15 cellular contexts compared by ENCODE assay signal in the genomic region with DNA sequence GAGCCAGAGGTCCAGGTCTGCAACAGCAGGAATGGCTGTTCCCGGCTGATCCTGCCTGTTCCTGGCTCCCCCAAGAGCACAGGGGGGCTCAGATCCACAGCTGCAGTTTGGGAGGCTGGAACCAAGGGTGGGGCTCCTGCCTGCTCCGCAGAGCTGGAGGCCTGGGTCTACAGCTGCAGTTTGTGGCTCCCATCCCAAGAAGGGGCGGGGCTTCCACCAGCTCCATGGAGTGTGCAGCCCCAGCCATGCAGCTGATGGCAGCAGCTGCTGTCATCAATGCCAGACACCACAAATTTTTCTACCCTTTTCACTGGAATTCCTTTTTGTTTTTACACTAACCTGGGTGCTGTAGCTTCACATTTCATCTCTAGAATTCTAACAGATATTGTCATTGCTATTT.
DNase-seq lines count a peak whose midpoint lies in the region; ATAC-seq and TF ChIP-seq lines count a peak whose summit lies in the region.
"Had no signal": no experiment of that assay in that cellular context is flagged by ENCODE, and none has a peak within 500 bp of the region (broad histone marks: within the 10 kb centered on the region; RNA-seq: fewer than 3 reads in every experiment).

No MANE protein-coding gene starts in this region.

- no peaks in the 10 kb centered on the region for H3K27me3 Mint-ChIP-seq in neural progenitor cell (ENCODE audit: insufficient read depth, low read depth)
- H3K27me3 Mint-ChIP-seq: B cell; CD4-positive, alpha-beta memory T cell had no signal

- H3K9me3 Mint-ChIP-seq in neural progenitor cell = no peaks in the 10 kb centered on the region

- H3K27ac Mint-ChIP-seq in neural progenitor cell = no peak overlapping the region
- H3K27ac Mint-ChIP-seq: B cell; CD4-positive, alpha-beta memory T cell; GM23338 had no signal

- no peak overlapping the region for H3K27ac ChIP-seq in SJCRH30
- no peak overlapping the region for H3K27ac ChIP-seq in neural progenitor cell
- H3K27ac ChIP-seq: C4-2B had no signal

- no peak overlapping the region for H3K4me2 ChIP-seq in neural progenitor cell
- H3K4me2 ChIP-seq: GM23338 had no signal

- no peak overlapping the region for H3K4me3 Mint-ChIP-seq in neural progenitor cell
- H3K4me3 Mint-ChIP-seq: B cell, GM23338 had no signal

- DNase-seq in BE2C = peak; percentile 81
- peak; percentile 23 for DNase-seq in LHCN-M2 (ENCODE audit: low read depth)
- peak; percentile 65 to 68 for DNase-seq in SJCRH30
- DNase-seq in neural progenitor cell (ENCODE audit: low spot score) = peak; percentile 5
- no peak for DNase-seq in activated T-cell treated with anti-CD3 and anti-CD28 coated beads, Interleukin-2, amount 50 U/mL, for 48 hours
- DNase-seq in activated effector memory CD4-positive, alpha-beta T cell treated with Interleukin-2 at 50 U/mL for 16 hours = no peak
- DNase-seq: DMS53, GF-D8, H7, IMR-90 had no signal

- H3K79me2 ChIP-seq in neural progenitor cell (ENCODE audit: low read depth) = no peaks in the 10 kb centered on the region

- H3K4me1 ChIP-seq in BE2C = peaks cover 4% of the 10 kb centered on the region; the same call in 1 of the 2 replicates
- no peaks in the 10 kb centered on the region for H3K4me1 ChIP-seq in SJCRH30
- H3K4me1 ChIP-seq in neural progenitor cell = no peaks in the 10 kb centered on the region

- H4K20me1 ChIP-seq in neural progenitor cell (ENCODE audit: low read depth) = no peaks in the 10 kb centered on the region

- no peaks in the 10 kb centered on the region; the same call in 1 of the 2 replicates for H3K27me3 ChIP-seq in BE2C
- no peaks in the 10 kb centered on the region for H3K27me3 ChIP-seq in SJCRH30
- no peaks in the 10 kb centered on the region for H3K27me3 ChIP-seq in neural progenitor cell

- H3K9ac ChIP-seq in neural progenitor cell = no peak overlapping the region

- H3F3A ChIP-seq in neural progenitor cell (ENCODE audit: low read depth) = no peaks in the 10 kb centered on the region

- no peaks in the 10 kb centered on the region for H3K9me3 ChIP-seq in BE2C
- no peaks in the 10 kb centered on the region for H3K9me3 ChIP-seq in SJCRH30 (replicated peaks)
- no peaks in the 10 kb centered on the region for H3K9me3 ChIP-seq in neural progenitor cell (ENCODE audit: low read depth)

- ATAC-seq in HG03025 (IDR thresholded peaks at IDR 0.05; ENCODE audit: low FRiP score, unreplicated experiment) = no peak
- ATAC-seq: GM23338 had no signal

- no peaks in the 10 kb centered on the region for H3K36me3 ChIP-seq in BE2C
- no peaks in the 10 kb centered on the region for H3K36me3 ChIP-seq in SJCRH30
- no peaks in the 10 kb centered on the region for H3K36me3 ChIP-seq in neural progenitor cell

- H3K36me3 Mint-ChIP-seq in neural progenitor cell = no peaks in the 10 kb centered on the region
- H3K36me3 Mint-ChIP-seq: CD4-positive, alpha-beta memory T cell had no signal

- H3K4me1 Mint-ChIP-seq in neural progenitor cell = no peaks in the 10 kb centered on the region
- H3K4me1 Mint-ChIP-seq: B cell, GM23338 had no signal

- peak overlapping the region; percentile 36 for H3K4me3 ChIP-seq in BE2C (ENCODE audit: low read depth, low read length)
- no peak overlapping the region for H3K4me3 ChIP-seq in SJCRH30
- H3K4me3 ChIP-seq in neural progenitor cell = no peak overlapping the region
- H3K4me3 ChIP-seq: GM23338 had no signal

- no peak for TF ChIP-seq CTCF in BE2C (IDR thresholded peaks at IDR 0.05; ENCODE audit: low read depth, low read length)
- no peak for TF ChIP-seq CTCF in neural progenitor cell (IDR thresholded peaks at IDR 0.05)

- no peak overlapping the region for H2AFZ ChIP-seq in neural progenitor cell (replicated peaks)
- H2AFZ ChIP-seq: GM23338 had no signal

Comparison
In these comparisons a context has a peak if more than half of its experiments do, and no peak if none do; other contexts are left out.
1. DNase-seq: peak in BE2C (single experiment), LHCN-M2 (single experiment), SJCRH30 (2 of 2) and neural progenitor cell (single experiment); none in activated T-cell treated with anti-CD3 and anti-CD28 coated beads, Interleukin-2, amount 50 U/mL, for 48 hours (0 of 2) and activated effector memory CD4-positive, alpha-beta T cell treated with Interleukin-2 at 50 U/mL for 16 hours (single experiment).